In the genomic region with DNA sequence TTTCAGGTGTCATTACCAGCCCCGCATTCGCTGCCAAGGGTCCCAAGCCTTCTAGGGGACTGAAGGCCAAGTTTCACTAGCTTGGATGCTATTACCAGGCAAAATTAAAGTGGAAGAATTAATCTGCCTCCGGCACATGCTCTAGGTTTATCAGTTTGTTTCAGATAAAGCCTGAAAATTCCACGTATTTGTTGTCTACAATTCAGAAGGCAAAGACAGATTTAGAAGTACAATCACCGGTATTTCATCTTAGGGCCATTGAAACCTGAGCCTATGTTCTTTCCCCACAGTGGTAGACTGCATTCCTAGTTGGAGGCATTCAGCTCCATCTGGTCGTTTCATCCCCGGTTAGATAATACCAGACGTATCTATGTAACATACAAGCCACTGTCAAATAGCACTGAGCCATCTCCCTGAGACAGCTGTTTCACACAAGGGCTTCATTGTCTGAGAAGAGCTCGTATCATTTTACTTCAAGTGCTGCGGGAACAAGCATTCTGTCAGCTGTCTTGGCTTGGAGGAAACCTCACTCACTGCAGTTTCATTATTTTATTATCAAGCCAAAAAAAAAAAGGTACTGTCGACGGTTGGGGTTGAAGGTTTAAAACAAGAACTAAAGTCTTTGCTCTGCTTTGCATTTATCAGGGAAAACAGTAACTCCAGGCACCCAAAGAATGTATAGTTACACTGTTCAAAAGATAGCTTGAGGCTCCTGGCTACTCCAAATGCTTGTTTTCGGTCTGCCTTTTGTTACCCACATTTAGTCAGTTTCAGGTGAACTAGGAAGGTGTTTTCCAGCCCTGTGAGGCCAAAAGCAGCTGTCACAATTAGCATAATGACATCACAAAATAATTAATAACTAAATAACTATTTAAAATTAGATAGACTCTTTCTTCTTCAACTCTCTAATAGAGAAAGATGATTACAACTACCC, we compare ENCODE assay signal across 1 cellular context.
TF ChIP-seq lines count a peak whose summit lies in the region.

No MANE protein-coding gene starts in this region.

TF ChIP-seq in K562, 482 proteins besides CTCF, POLR2A, EP300 and RAD21 (continued from another document and continues in another):
- TF ChIP-seq, protein P1, sequence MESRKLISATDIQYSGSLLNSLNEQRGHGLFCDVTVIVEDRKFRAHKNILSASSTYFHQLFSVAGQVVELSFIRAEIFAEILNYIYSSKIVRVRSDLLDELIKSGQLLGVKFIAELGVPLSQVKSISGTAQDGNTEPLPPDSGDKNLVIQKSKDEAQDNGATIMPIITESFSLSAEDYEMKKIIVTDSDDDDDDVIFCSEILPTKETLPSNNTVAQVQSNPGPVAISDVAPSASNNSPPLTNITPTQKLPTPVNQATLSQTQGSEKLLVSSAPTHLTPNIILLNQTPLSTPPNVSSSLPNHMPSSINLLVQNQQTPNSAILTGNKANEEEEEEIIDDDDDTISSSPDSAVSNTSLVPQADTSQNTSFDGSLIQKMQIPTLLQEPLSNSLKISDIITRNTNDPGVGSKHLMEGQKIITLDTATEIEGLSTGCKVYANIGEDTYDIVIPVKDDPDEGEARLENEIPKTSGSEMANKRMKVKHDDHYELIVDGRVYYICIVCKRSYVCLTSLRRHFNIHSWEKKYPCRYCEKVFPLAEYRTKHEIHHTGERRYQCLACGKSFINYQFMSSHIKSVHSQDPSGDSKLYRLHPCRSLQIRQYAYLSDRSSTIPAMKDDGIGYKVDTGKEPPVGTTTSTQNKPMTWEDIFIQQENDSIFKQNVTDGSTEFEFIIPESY (CRISPR knock-in tag; IDR thresholded peaks at IDR 0.05), result no peak
- TF ChIP-seq SP2 (IDR thresholded peaks at IDR 0.05; ENCODE audit: extremely low read depth, low read depth, low read length, poor library complexity, severe bottlenecking), result no peak
- no peak for TF ChIP-seq MAFK (IDR thresholded peaks at IDR 0.05; ENCODE audit: low read length)
- peak; percentile 95 for TF ChIP-seq CBFA2T3 (IDR thresholded peaks at IDR 0.05)
- TF ChIP-seq, protein P2, sequence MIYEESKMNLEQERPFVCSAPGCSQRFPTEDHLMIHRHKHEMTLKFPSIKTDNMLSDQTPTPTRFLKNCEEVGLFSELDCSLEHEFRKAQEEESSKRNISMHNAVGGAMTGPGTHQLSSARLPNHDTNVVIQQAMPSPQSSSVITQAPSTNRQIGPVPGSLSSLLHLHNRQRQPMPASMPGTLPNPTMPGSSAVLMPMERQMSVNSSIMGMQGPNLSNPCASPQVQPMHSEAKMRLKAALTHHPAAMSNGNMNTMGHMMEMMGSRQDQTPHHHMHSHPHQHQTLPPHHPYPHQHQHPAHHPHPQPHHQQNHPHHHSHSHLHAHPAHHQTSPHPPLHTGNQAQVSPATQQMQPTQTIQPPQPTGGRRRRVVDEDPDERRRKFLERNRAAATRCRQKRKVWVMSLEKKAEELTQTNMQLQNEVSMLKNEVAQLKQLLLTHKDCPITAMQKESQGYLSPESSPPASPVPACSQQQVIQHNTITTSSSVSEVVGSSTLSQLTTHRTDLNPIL (CRISPR knock-in tag; IDR thresholded peaks at IDR 0.05), result no peak
- TF ChIP-seq, protein P3, sequence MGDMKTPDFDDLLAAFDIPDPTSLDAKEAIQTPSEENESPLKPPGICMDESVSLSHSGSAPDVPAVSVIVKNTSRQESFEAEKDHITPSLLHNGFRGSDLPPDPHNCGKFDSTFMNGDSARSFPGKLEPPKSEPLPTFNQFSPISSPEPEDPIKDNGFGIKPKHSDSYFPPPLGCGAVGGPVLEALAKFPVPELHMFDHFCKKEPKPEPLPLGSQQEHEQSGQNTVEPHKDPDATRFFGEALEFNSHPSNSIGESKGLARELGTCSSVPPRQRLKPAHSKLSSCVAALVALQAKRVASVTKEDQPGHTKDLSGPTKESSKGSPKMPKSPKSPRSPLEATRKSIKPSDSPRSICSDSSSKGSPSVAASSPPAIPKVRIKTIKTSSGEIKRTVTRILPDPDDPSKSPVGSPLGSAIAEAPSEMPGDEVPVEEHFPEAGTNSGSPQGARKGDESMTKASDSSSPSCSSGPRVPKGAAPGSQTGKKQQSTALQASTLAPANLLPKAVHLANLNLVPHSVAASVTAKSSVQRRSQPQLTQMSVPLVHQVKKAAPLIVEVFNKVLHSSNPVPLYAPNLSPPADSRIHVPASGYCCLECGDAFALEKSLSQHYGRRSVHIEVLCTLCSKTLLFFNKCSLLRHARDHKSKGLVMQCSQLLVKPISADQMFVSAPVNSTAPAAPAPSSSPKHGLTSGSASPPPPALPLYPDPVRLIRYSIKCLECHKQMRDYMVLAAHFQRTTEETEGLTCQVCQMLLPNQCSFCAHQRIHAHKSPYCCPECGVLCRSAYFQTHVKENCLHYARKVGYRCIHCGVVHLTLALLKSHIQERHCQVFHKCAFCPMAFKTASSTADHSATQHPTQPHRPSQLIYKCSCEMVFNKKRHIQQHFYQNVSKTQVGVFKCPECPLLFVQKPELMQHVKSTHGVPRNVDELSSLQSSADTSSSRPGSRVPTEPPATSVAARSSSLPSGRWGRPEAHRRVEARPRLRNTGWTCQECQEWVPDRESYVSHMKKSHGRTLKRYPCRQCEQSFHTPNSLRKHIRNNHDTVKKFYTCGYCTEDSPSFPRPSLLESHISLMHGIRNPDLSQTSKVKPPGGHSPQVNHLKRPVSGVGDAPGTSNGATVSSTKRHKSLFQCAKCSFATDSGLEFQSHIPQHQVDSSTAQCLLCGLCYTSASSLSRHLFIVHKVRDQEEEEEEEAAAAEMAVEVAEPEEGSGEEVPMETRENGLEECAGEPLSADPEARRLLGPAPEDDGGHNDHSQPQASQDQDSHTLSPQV (IDR thresholded peaks at IDR 0.05), result peak; percentile 29; the same call in 1 of the 2 replicates
- no peak for TF ChIP-seq ZNF584 (CRISPR knock-in tag; IDR thresholded peaks at IDR 0.05; ENCODE audit: low read depth)
- TF ChIP-seq ZNF76 (CRISPR knock-in tag; IDR thresholded peaks at IDR 0.05; ENCODE audit: borderline replicate concordance), result no peak
- TF ChIP-seq ZNF354B (CRISPR knock-in tag; IDR thresholded peaks at IDR 0.05), result no peak
- peak; percentile 39; the same call in 1 of the 2 replicates for TF ChIP-seq CREM (IDR thresholded peaks at IDR 0.05; ENCODE audit: low read depth)
- TF ChIP-seq SAFB2 (IDR thresholded peaks at IDR 0.05; ENCODE audit: borderline replicate concordance, low read depth, low read length, severe bottlenecking), result no peak
- TF ChIP-seq, protein P4, sequence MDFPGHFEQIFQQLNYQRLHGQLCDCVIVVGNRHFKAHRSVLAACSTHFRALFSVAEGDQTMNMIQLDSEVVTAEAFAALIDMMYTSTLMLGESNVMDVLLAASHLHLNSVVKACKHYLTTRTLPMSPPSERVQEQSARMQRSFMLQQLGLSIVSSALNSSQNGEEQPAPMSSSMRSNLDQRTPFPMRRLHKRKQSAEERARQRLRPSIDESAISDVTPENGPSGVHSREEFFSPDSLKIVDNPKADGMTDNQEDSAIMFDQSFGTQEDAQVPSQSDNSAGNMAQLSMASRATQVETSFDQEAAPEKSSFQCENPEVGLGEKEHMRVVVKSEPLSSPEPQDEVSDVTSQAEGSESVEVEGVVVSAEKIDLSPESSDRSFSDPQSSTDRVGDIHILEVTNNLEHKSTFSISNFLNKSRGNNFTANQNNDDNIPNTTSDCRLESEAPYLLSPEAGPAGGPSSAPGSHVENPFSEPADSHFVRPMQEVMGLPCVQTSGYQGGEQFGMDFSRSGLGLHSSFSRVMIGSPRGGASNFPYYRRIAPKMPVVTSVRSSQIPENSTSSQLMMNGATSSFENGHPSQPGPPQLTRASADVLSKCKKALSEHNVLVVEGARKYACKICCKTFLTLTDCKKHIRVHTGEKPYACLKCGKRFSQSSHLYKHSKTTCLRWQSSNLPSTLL (IDR thresholded peaks at IDR 0.05), result no peak
- TF ChIP-seq NCOR1 (IDR thresholded peaks at IDR 0.05), result peak; percentile 90
- TF ChIP-seq SMARCC2 (IDR thresholded peaks at IDR 0.05; ENCODE audit: low read depth), result no peak
- TF ChIP-seq ELF4 (CRISPR knock-in tag; IDR thresholded peaks at IDR 0.05), result no peak
- no peak for TF ChIP-seq ZNF212 (CRISPR knock-in tag; IDR thresholded peaks at IDR 0.05)
- no peak for TF ChIP-seq U2AF2 (optimal IDR thresholded peaks at IDR 0.05; ENCODE audit: low read depth, low read length)
- TF ChIP-seq, protein P5, sequence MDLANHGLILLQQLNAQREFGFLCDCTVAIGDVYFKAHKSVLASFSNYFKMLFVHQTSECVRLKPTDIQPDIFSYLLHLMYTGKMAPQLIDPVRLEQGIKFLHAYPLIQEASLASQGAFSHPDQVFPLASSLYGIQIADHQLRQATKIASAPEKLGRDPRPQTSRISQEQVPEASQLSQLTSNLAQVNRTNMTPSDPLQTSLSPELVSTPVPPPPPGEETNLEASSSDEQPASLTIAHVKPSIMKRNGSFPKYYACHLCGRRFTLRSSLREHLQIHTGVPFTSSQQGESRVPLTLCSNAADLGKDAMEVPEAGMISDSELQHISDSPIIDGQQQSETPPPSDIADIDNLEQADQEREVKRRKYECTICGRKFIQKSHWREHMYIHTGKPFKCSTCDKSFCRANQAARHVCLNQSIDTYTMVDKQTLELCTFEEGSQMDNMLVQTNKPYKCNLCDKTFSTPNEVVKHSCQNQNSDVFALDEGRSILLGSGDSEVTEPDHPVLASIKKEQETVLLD (IDR thresholded peaks at IDR 0.05), result peak; percentile 44; the same call in 1 of the 2 replicates
- TF ChIP-seq NFIC (IDR thresholded peaks at IDR 0.05), result peak; percentile 77
- TF ChIP-seq XRCC4 (IDR thresholded peaks at IDR 0.05; ENCODE audit: extremely low read depth, insufficient read depth, insufficient read length), result no peak
- no peak for TF ChIP-seq POLR2AphosphoS2 (IDR thresholded peaks at IDR 0.05; ENCODE audit: low read length)
- TF ChIP-seq, protein P6, sequence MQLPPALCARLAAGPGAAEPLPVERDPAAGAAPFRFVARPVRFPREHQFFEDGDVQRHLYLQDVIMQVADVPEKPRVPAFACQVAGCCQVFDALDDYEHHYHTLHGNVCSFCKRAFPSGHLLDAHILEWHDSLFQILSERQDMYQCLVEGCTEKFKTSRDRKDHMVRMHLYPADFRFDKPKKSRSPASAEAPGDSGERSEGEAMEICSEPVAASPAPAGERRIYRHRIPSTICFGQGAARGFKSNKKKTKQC (CRISPR knock-in tag; IDR thresholded peaks at IDR 0.05), result no peak
- TF ChIP-seq, protein P7, sequence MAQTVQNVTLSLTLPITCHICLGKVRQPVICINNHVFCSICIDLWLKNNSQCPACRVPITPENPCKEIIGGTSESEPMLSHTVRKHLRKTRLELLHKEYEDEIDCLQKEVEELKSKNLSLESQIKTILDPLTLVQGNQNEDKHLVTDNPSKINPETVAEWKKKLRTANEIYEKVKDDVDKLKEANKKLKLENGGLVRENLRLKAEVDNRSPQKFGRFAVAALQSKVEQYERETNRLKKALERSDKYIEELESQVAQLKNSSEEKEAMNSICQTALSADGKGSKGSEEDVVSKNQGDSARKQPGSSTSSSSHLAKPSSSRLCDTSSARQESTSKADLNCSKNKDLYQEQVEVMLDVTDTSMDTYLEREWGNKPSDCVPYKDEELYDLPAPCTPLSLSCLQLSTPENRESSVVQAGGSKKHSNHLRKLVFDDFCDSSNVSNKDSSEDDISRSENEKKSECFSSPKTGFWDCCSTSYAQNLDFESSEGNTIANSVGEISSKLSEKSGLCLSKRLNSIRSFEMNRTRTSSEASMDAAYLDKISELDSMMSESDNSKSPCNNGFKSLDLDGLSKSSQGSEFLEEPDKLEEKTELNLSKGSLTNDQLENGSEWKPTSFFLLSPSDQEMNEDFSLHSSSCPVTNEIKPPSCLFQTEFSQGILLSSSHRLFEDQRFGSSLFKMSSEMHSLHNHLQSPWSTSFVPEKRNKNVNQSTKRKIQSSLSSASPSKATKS (CRISPR knock-in tag; IDR thresholded peaks at IDR 0.05), result no peak
- TF ChIP-seq TCF7 (IDR thresholded peaks at IDR 0.05; ENCODE audit: borderline replicate concordance), result no peak
- TF ChIP-seq TEAD1 (CRISPR knock-in tag; IDR thresholded peaks at IDR 0.05), result peak in 1 of 2 experiments; percentile 92; a peak in 2 of 4 replicates
- no peak for TF ChIP-seq ZNF175 (CRISPR knock-in tag; IDR thresholded peaks at IDR 0.05; ENCODE audit: low read depth)
- TF ChIP-seq, protein P8, sequence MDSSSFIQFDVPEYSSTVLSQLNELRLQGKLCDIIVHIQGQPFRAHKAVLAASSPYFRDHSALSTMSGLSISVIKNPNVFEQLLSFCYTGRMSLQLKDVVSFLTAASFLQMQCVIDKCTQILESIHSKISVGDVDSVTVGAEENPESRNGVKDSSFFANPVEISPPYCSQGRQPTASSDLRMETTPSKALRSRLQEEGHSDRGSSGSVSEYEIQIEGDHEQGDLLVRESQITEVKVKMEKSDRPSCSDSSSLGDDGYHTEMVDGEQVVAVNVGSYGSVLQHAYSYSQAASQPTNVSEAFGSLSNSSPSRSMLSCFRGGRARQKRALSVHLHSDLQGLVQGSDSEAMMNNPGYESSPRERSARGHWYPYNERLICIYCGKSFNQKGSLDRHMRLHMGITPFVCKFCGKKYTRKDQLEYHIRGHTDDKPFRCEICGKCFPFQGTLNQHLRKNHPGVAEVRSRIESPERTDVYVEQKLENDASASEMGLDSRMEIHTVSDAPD (CRISPR knock-in tag; IDR thresholded peaks at IDR 0.05), result no peak
- TF ChIP-seq CXXC5 (CRISPR knock-in tag; IDR thresholded peaks at IDR 0.05), result peak; percentile 60; the same call in 1 of the 2 replicates
- TF ChIP-seq, protein P9, sequence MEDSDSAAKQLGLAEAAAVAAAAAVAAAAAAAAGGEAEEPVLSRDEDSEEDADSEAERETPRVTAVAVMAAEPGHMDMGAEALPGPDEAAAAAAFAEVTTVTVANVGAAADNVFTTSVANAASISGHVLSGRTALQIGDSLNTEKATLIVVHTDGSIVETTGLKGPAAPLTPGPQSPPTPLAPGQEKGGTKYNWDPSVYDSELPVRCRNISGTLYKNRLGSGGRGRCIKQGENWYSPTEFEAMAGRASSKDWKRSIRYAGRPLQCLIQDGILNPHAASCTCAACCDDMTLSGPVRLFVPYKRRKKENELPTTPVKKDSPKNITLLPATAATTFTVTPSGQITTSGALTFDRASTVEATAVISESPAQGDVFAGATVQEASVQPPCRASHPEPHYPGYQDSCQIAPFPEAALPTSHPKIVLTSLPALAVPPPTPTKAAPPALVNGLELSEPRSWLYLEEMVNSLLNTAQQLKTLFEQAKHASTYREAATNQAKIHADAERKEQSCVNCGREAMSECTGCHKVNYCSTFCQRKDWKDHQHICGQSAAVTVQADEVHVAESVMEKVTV (CRISPR knock-in tag; IDR thresholded peaks at IDR 0.05), result no peak
- 0 out of 2 replicates have a peak, but pooled peaks have one; percentile 61 for TF ChIP-seq PHB2 (IDR thresholded peaks at IDR 0.05; ENCODE audit: low read depth)
- 0 out of 2 replicates have a peak, but pooled peaks have one; percentile 25 for TF ChIP-seq KAT7 (CRISPR knock-in tag; IDR thresholded peaks at IDR 0.05; ENCODE audit: borderline replicate concordance)
- TF ChIP-seq, protein P10, sequence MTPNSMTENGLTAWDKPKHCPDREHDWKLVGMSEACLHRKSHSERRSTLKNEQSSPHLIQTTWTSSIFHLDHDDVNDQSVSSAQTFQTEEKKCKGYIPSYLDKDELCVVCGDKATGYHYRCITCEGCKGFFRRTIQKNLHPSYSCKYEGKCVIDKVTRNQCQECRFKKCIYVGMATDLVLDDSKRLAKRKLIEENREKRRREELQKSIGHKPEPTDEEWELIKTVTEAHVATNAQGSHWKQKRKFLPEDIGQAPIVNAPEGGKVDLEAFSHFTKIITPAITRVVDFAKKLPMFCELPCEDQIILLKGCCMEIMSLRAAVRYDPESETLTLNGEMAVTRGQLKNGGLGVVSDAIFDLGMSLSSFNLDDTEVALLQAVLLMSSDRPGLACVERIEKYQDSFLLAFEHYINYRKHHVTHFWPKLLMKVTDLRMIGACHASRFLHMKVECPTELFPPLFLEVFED (CRISPR knock-in tag; conservative IDR thresholded peaks at IDR 0.05), result no peak
- no peak for TF ChIP-seq FOXA1 (IDR thresholded peaks at IDR 0.05; ENCODE audit: borderline replicate concordance)
- peak in 1 of 2 experiments; percentile 57; a peak in 2 of 4 replicates for TF ChIP-seq TBL1XR1 (IDR thresholded peaks at IDR 0.05; ENCODE audit: low read length in 2 of 2)
- no peak for TF ChIP-seq PHB (CRISPR knock-in tag; IDR thresholded peaks at IDR 0.05)
- TF ChIP-seq ZKSCAN8 (CRISPR knock-in tag; IDR thresholded peaks at IDR 0.05), result no peak
- TF ChIP-seq STAT5A (IDR thresholded peaks at IDR 0.05; ENCODE audit: borderline replicate concordance, low read length), result peak; percentile 93
- TF ChIP-seq, protein P11, sequence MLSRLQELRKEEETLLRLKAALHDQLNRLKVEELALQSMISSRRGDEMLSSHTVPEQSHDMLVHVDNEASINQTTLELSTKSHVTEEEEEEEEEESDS (CRISPR knock-in tag; IDR thresholded peaks at IDR 0.05), result no peak
